Comparison of ENCODE assay signal across 9 cellular contexts in the genomic region with DNA sequence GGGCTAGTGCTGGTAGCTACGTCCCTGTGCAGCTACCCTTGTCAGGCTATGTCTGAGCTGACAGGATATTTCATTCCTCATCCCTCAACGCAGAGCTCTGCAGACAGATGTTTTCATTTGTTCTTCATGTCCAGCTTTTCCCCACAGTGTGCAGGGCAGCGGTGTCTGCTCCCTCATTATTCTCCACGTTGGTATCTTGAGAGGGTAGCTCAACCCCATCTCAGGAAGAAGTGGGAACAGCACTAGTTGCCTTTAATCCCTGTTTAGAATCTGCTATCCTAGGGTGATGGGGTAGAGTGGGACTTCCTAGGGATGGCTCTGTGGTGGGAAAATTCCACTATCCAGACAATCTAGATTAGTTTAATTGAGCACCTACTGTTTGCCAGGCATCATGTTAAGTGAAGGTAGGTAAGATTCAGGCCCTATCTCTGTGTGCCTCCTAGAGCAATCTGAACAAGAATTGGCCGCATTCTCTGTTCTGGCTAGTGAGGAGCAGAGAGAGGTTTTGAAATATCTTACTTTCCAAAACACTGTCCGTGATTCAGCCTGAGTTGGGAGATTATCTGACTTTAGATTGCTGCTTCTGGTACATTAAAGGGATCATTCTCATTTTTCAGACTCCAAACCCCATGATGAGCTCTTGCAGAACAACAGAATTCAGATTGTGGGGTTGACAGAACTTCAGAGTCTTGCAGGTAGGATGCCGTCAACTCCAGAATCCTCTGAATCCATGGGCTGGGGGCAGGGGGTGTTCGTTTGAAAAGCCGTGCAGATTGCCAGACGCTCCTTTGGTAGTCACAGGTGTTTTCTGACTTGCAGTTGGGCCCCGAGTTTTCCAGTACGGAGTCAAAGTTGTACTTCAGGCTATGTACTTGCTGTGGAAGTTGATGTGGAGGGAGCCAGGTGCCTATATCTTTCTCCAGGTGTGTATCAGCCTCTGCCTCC. TPM values are rescaled to one million over a fixed set of nuclear protein-coding genes. Genes with fewer than 3 reads are reported as not detected.
DNase-seq lines count a peak whose midpoint lies in the region; ATAC-seq, FAIRE-seq and TF ChIP-seq lines count a peak whose summit lies in the region.
"Had no signal": no experiment of that assay in that cellular context is flagged by ENCODE, and none has a peak within 500 bp of the region (broad histone marks: within the 10 kb centered on the region; RNA-seq: fewer than 3 reads in every experiment).

No MANE protein-coding gene starts in this region.

- TF ChIP-seq CTCF in activated CD8-positive, alpha-beta T cell treated with anti-CD3 and anti-CD28 coated beads for 36 hours (IDR thresholded peaks at IDR 0.05) = no peak

- POLR2A ChIA-PET in activated CD8-positive, alpha-beta T cell treated with anti-CD3 and anti-CD28 coated beads for 36 hours (lab: Charles Lee) = interaction anchor here (0.7 to 2.0 kb wide), 4 partner anchors 10 to 38 kb away, joined by 3 to 8 read pairs (median 4); no protein-coding TSS in a partner anchor

- peak overlapping the region; percentile 96 for H3K27ac Mint-ChIP-seq in activated CD8-positive, alpha-beta T cell treated with anti-CD3 and anti-CD28 coated beads for 36 hours
- H3K27ac Mint-ChIP-seq in stimulated activated naive B cell treated with anti-CD40 and anti-IgM and Interleukin-4, amounts not matched to agents 10 μg/mL and 1 μg/mL and 100 μg/mL, for 72 hours = peak overlapping the region; percentile 94

- H3K4me3 ChIP-seq in iPS-11a (ENCODE audit: low read depth, low read length) = peak overlapping the region; percentile 85

- ATAC-seq in GM21825 (IDR thresholded peaks at IDR 0.05; ENCODE audit: unreplicated experiment) (peak; percentile 2), HG03354 (IDR thresholded peaks at IDR 0.05; ENCODE audit: poor library complexity, severe bottlenecking, unreplicated experiment) (no peak)
- no peak for ATAC-seq in activated CD8-positive, alpha-beta T cell treated with anti-CD3 and anti-CD28 coated beads for 36 hours
- ATAC-seq in stimulated activated naive B cell treated with anti-CD40 and anti-IgM and Interleukin-4, amounts not matched to agents 10 μg/mL and 1 μg/mL and 100 μg/mL, for 72 hours (replicated peaks) = no peak

- peak overlapping the region; percentile 94 for H3K4me3 Mint-ChIP-seq in activated CD8-positive, alpha-beta T cell treated with anti-CD3 and anti-CD28 coated beads for 36 hours
- H3K4me3 Mint-ChIP-seq in stimulated activated naive B cell treated with anti-CD40 and anti-IgM and Interleukin-4, amounts not matched to agents 10 μg/mL and 1 μg/mL and 100 μg/mL, for 72 hours = peak overlapping the region; percentile 89 to 96

- no peak for FAIRE-seq in urothelium cell line (lab: Jason Lieb, UNC)
- FAIRE-seq: TTC549 had no signal

- no peaks in the 10 kb centered on the region for H3K9me3 Mint-ChIP-seq in activated CD8-positive, alpha-beta T cell treated with anti-CD3 and anti-CD28 coated beads for 36 hours
- no peaks in the 10 kb centered on the region for H3K9me3 Mint-ChIP-seq in stimulated activated naive B cell treated with anti-CD40 and anti-IgM and Interleukin-4, amounts not matched to agents 10 μg/mL and 1 μg/mL and 100 μg/mL, for 72 hours

- H3K4me1 Mint-ChIP-seq in activated CD8-positive, alpha-beta T cell treated with anti-CD3 and anti-CD28 coated beads for 36 hours (ENCODE audit: low read depth) = peaks cover 26% of the 10 kb centered on the region
- H3K4me1 Mint-ChIP-seq in stimulated activated naive B cell treated with anti-CD40 and anti-IgM and Interleukin-4, amounts not matched to agents 10 μg/mL and 1 μg/mL and 100 μg/mL, for 72 hours = peaks cover 21 to 29% of the 10 kb centered on the region in 2 donors

- H3K27me3 Mint-ChIP-seq in activated CD8-positive, alpha-beta T cell treated with anti-CD3 and anti-CD28 coated beads for 36 hours = no peaks in the 10 kb centered on the region
- H3K27me3 Mint-ChIP-seq in stimulated activated naive B cell treated with anti-CD40 and anti-IgM and Interleukin-4, amounts not matched to agents 10 μg/mL and 1 μg/mL and 100 μg/mL, for 72 hours = no peaks in the 10 kb centered on the region

- intact Hi-C loops in activated CD8-positive, alpha-beta T cell treated with anti-CD3 and anti-CD28 coated beads for 36 hours (cut with micrococcal nuclease) = no loop called here

- DNase-seq in activated CD8-positive, alpha-beta T cell treated with anti-CD3 and anti-CD28 coated beads for 36 hours = no peak
- no peak for DNase-seq in stimulated activated naive B cell treated with anti-CD40 and anti-IgM and Interleukin-4, amounts not matched to agents 10 μg/mL and 1 μg/mL and 100 μg/mL, for 72 hours
- DNase-seq in NCI-H524 treated with DMSO at 0.1 percent for 48 hours (lab: John Stamatoyannopoulos, UW) (no peak), urothelium cell line (ENCODE audit: low spot score) (no peak), hypothalamus (lab: John Stamatoyannopoulos, UW) (no peak)

- CTCF ChIA-PET in activated CD8-positive, alpha-beta T cell treated with anti-CD3 and anti-CD28 coated beads for 36 hours (lab: Charles Lee) = interaction anchor here (1.5 to 5.1 kb wide), 2 partner anchors 13 to 16 kb away, joined by 3 to 29 read pairs; no protein-coding TSS in a partner anchor

- H3K36me3 Mint-ChIP-seq in activated CD8-positive, alpha-beta T cell treated with anti-CD3 and anti-CD28 coated beads for 36 hours (ENCODE audit: low read depth) = peaks cover 27% of the 10 kb centered on the region
- H3K36me3 Mint-ChIP-seq in stimulated activated naive B cell treated with anti-CD40 and anti-IgM and Interleukin-4, amounts not matched to agents 10 μg/mL and 1 μg/mL and 100 μg/mL, for 72 hours = peaks cover 15 to 27% of the 10 kb centered on the region in 2 donors

RNA-seq across cellular contexts. Expression of gene ALG1, which starts 1.0 kb away (rescaled TPM):
- total RNA-seq in activated CD8-positive, alpha-beta T cell treated with anti-CD3 and anti-CD28 coated beads for 36 hours = 10 to 100 TPM; 16.8 to 17.2 TPM

RNA-seq across cellular contexts. Expression of gene C16orf89, which starts 6.8 kb away (rescaled TPM):
- total RNA-seq in activated CD8-positive, alpha-beta T cell treated with anti-CD3 and anti-CD28 coated beads for 36 hours = not detected

RNA-seq across cellular contexts. Expression of gene EEF2KMT, which starts 25.0 kb away (rescaled TPM):
- 10 to 100 TPM; 19.7 to 20.5 TPM for total RNA-seq in activated CD8-positive, alpha-beta T cell treated with anti-CD3 and anti-CD28 coated beads for 36 hours

RNA-seq across cellular contexts. Expression of gene NAGPA, which starts 38.9 kb away (rescaled TPM):
- total RNA-seq in activated CD8-positive, alpha-beta T cell treated with anti-CD3 and anti-CD28 coated beads for 36 hours = 10 to 100 TPM; 10.1 to 11.3 TPM
